Comparison of ENCODE assay signal across 1 cellular context in genomic region chr16:78045865-78046581, GRCh38.
A peak's percentile ranks its signal among the peaks of the same experiment; 100 is the strongest.
TF ChIP-seq lines count a peak whose summit lies in the region.

No MANE protein-coding gene starts in this region.

TF ChIP-seq in HepG2, 621 proteins besides CTCF, POLR2A, EP300 and RAD21 (continued from another document and continues in another):
- peak; percentile 99; the same call in 1 of the 2 replicates for TF ChIP-seq E2F2 (CRISPR knock-in tag; IDR thresholded peaks at IDR 0.05; ENCODE audit: borderline replicate concordance)
- peak; percentile 98; the same call in 1 of the 2 replicates for TF ChIP-seq SMYD3 (CRISPR knock-in tag; IDR thresholded peaks at IDR 0.05)
- TF ChIP-seq DNMT3B (CRISPR knock-in tag; conservative IDR thresholded peaks at IDR 0.05): peak; percentile 98; the same call in 1 of the 2 replicates
- peak; percentile 58; the same call in 1 of the 2 replicates for TF ChIP-seq ZBTB33 (CRISPR knock-in tag; IDR thresholded peaks at IDR 0.05)
- peak; percentile 99 for TF ChIP-seq ZNF616 (CRISPR knock-in tag; IDR thresholded peaks at IDR 0.05; ENCODE audit: low read depth)
- peak; percentile 87 for TF ChIP-seq DR1 (CRISPR knock-in tag; IDR thresholded peaks at IDR 0.05)
- no peak for TF ChIP-seq ARNT (IDR thresholded peaks at IDR 0.05)
- TF ChIP-seq USF2 (IDR thresholded peaks at IDR 0.05; ENCODE audit: low read depth, low read length): no peak
- TF ChIP-seq USF2 (CRISPR knock-in tag; IDR thresholded peaks at IDR 0.05; ENCODE audit: borderline replicate concordance): peak; percentile 25; the same call in 1 of the 2 replicates
- peak; percentile 99 for TF ChIP-seq IKZF4 (CRISPR knock-in tag; IDR thresholded peaks at IDR 0.05; ENCODE audit: borderline replicate concordance, low read depth, not compliant biosample characterization)
- TF ChIP-seq MAF1 (CRISPR knock-in tag; IDR thresholded peaks at IDR 0.05; ENCODE audit: borderline replicate concordance): peak; percentile 94; the same call in 1 of the 2 replicates
- TF ChIP-seq CBX1 (IDR thresholded peaks at IDR 0.05; ENCODE audit: low read depth): no peak
- TF ChIP-seq TGIF2 (CRISPR knock-in tag; IDR thresholded peaks at IDR 0.05): peak; percentile 99
- peak; percentile 93 for TF ChIP-seq ELF3 (CRISPR knock-in tag; IDR thresholded peaks at IDR 0.05)
- peak; percentile 97; the same call in 1 of the 2 replicates for TF ChIP-seq ZNF780A (CRISPR knock-in tag; IDR thresholded peaks at IDR 0.05)
- TF ChIP-seq ZNF790 (CRISPR knock-in tag; IDR thresholded peaks at IDR 0.05; ENCODE audit: borderline replicate concordance): peak; percentile 99
- peak; percentile 100 for TF ChIP-seq ZNF558 (CRISPR knock-in tag; IDR thresholded peaks at IDR 0.05; ENCODE audit: borderline replicate concordance)
- TF ChIP-seq ZNF646 (CRISPR knock-in tag; IDR thresholded peaks at IDR 0.05): peak; percentile 82
- TF ChIP-seq PHB2 (IDR thresholded peaks at IDR 0.05; ENCODE audit: partially characterized antibody): no peak
- TF ChIP-seq ETV5 (CRISPR knock-in tag; IDR thresholded peaks at IDR 0.05; ENCODE audit: borderline replicate concordance): peak; percentile 53; the same call in 1 of the 2 replicates
- TF ChIP-seq FOSL1 (CRISPR knock-in tag; IDR thresholded peaks at IDR 0.05; ENCODE audit: borderline replicate concordance): peak; percentile 71
- peak; percentile 98 for TF ChIP-seq ZNF792 (CRISPR knock-in tag; IDR thresholded peaks at IDR 0.05)
- TF ChIP-seq ZNF552 (CRISPR knock-in tag; IDR thresholded peaks at IDR 0.05; ENCODE audit: borderline replicate concordance): peak; percentile 95
- TF ChIP-seq HIVEP1 (CRISPR knock-in tag; IDR thresholded peaks at IDR 0.05): peak; percentile 88
- TF ChIP-seq ZBTB10 (CRISPR knock-in tag; IDR thresholded peaks at IDR 0.05; ENCODE audit: borderline replicate concordance): peak; percentile 98
- TF ChIP-seq ARHGAP35 (CRISPR knock-in tag; IDR thresholded peaks at IDR 0.05; ENCODE audit: borderline replicate concordance): peak; percentile 99
- TF ChIP-seq CCDC6 (CRISPR knock-in tag; IDR thresholded peaks at IDR 0.05): peak; percentile 99; the same call in 1 of the 2 replicates
- TF ChIP-seq PRDM10 (CRISPR knock-in tag; IDR thresholded peaks at IDR 0.05; ENCODE audit: low read depth): peak; percentile 76
- peak; percentile 93 for TF ChIP-seq HMGXB3 (CRISPR knock-in tag; IDR thresholded peaks at IDR 0.05; ENCODE audit: borderline replicate concordance)
- TF ChIP-seq NFE2L2 (IDR thresholded peaks at IDR 0.05; ENCODE audit: low read length): no peak
- peak; percentile 98 for TF ChIP-seq NFKBIZ (CRISPR knock-in tag; IDR thresholded peaks at IDR 0.05)
